ENCODE assay signal across 10 cellular contexts in the genomic region with DNA sequence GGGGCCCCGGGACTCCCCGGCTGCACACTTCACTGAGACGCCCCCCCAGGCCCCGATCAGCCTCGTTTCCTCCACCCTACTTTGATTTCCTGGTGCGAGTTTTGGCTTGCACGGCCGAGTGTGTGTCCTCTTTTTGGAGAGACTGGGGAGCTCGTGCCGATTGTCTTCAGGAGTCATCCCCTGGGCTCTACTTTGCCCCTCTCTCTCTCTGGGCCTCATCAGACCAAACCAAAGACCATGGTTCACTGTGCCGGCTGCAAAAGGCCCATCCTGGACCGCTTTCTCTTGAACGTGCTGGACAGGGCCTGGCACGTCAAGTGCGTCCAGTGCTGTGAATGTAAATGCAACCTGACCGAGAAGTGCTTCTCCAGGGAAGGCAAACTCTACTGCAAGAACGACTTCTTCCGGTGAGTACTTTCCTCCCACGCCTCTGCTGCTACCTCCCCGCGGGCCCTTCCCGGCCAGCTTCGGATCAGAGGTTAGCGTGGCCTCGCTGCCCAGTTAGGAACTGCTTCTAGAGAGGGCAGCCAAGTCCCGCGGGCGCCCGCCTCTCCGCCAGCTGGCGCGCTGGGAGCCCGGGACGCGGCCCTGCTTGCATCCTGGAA. TPM values are rescaled to one million over a fixed set of nuclear protein-coding genes. Genes with fewer than 3 reads are reported as not detected.
A peak's percentile ranks its signal among the peaks of the same experiment; 100 is the strongest.
DNase-seq lines count a peak whose midpoint lies in the region; ATAC-seq and TF ChIP-seq lines count a peak whose summit lies in the region.
"Had no signal": no experiment of that assay in that cellular context is flagged by ENCODE, and none has a peak within 500 bp of the region (broad histone marks: within the 10 kb centered on the region; RNA-seq: fewer than 3 reads in every experiment).

No MANE protein-coding gene starts in this region.

- H3K9me3 Mint-ChIP-seq in activated T-cell treated with anti-CD3 and anti-CD28 coated beads, Interleukin-2, amount 50 U/mL, for 4 hours = no peaks in the 10 kb centered on the region
- no peaks in the 10 kb centered on the region for H3K9me3 Mint-ChIP-seq in WTC11
- no peaks in the 10 kb centered on the region for H3K9me3 Mint-ChIP-seq in stimulated activated memory B cell treated with anti-CD40 and anti-IgM and Interleukin-4, amounts not matched to agents 10 μg/mL and 1 μg/mL and 100 μg/mL, for 72 hours

- CTCF ChIA-PET in WTC11 (lab: Charles Lee) = interaction anchor here (0.8 to 2.4 kb wide), 14 partner anchors 9 to 337 kb away, joined by 3 to 12 read pairs (median 3); a partner anchor contains a TSS

- peak in 1 of 2 donors; percentile 10 for ATAC-seq in activated T-cell treated with anti-CD3 and anti-CD28 coated beads, Interleukin-2, amount 50 U/mL, for 4 hours
- ATAC-seq in WTC11 (no peak), left ventricle myocardium superior (peak; percentile 19), HG03378 (IDR thresholded peaks at IDR 0.05; ENCODE audit: unreplicated experiment) (no peak)
- ATAC-seq in stimulated activated memory B cell treated with anti-CD40 and anti-IgM and Interleukin-4, amounts not matched to agents 10 μg/mL and 1 μg/mL and 100 μg/mL, for 72 hours = no peak

- no peak overlapping the region for H3K27ac Mint-ChIP-seq in WTC11
- peak overlapping the region; percentile 35 for H3K27ac Mint-ChIP-seq in stimulated activated memory B cell treated with anti-CD40 and anti-IgM and Interleukin-4, amounts not matched to agents 10 μg/mL and 1 μg/mL and 100 μg/mL, for 72 hours

- H3K4me3 Mint-ChIP-seq in activated T-cell treated with anti-CD3 and anti-CD28 coated beads, Interleukin-2, amount 50 U/mL, for 4 hours = peak overlapping the region; percentile 70
- H3K4me3 Mint-ChIP-seq in WTC11 = peak overlapping the region; percentile 78
- H3K4me3 Mint-ChIP-seq in stimulated activated memory B cell treated with anti-CD40 and anti-IgM and Interleukin-4, amounts not matched to agents 10 μg/mL and 1 μg/mL and 100 μg/mL, for 72 hours = peak overlapping the region; percentile 68

- POLR2A ChIA-PET in WTC11 (lab: Charles Lee) = interaction anchor here (2.0 kb wide), 1 partner anchor 11 kb away, joined by 7 read pairs; a partner anchor contains a TSS

- H3K36me3 Mint-ChIP-seq in activated T-cell treated with anti-CD3 and anti-CD28 coated beads, Interleukin-2, amount 50 U/mL, for 4 hours (ENCODE audit: insufficient read depth) = no peaks in the 10 kb centered on the region
- no peaks in the 10 kb centered on the region for H3K36me3 Mint-ChIP-seq in WTC11
- H3K36me3 Mint-ChIP-seq in stimulated activated memory B cell treated with anti-CD40 and anti-IgM and Interleukin-4, amounts not matched to agents 10 μg/mL and 1 μg/mL and 100 μg/mL, for 72 hours = no peaks in the 10 kb centered on the region

- peaks cover 82% of the 10 kb centered on the region for H3K27me3 Mint-ChIP-seq in activated T-cell treated with anti-CD3 and anti-CD28 coated beads, Interleukin-2, amount 50 U/mL, for 4 hours (ENCODE audit: low read depth)
- peaks cover 99% of the 10 kb centered on the region for H3K27me3 Mint-ChIP-seq in WTC11 (ENCODE audit: low read depth)
- H3K27me3 Mint-ChIP-seq in stimulated activated memory B cell treated with anti-CD40 and anti-IgM and Interleukin-4, amounts not matched to agents 10 μg/mL and 1 μg/mL and 100 μg/mL, for 72 hours = peaks cover 88% of the 10 kb centered on the region

- intact Hi-C loops in left ventricle myocardium superior (cut with micrococcal nuclease) = no loop called here

- H3K4me1 Mint-ChIP-seq in activated T-cell treated with anti-CD3 and anti-CD28 coated beads, Interleukin-2, amount 50 U/mL, for 4 hours (ENCODE audit: low read depth) = peaks cover 55% of the 10 kb centered on the region
- peaks cover 68% of the 10 kb centered on the region for H3K4me1 Mint-ChIP-seq in WTC11
- peaks cover 47% of the 10 kb centered on the region for H3K4me1 Mint-ChIP-seq in stimulated activated memory B cell treated with anti-CD40 and anti-IgM and Interleukin-4, amounts not matched to agents 10 μg/mL and 1 μg/mL and 100 μg/mL, for 72 hours

- no peak for DNase-seq in activated T-cell treated with anti-CD3 and anti-CD28 coated beads, Interleukin-2, amount 50 U/mL, for 4 hours
- DNase-seq in activated T-cell treated with anti-CD3 and anti-CD28 coated beads, Interleukin-2, amount 50 U/mL, for 1 hour = no peak
- DNase-seq in WTC11 (ENCODE audit: low spot score) = peak; percentile 50
- DNase-seq in left ventricle myocardium superior = no peak
- DNase-seq in globus pallidus (ENCODE audit: low spot score) = no peak
- DNase-seq in SIG-M5 treated with dmso at 0.1 percent for 504 hours (lab: John Stamatoyannopoulos, UW; ENCODE audit: unreplicated experiment) = no peak
- DNase-seq: stimulated activated CD4-positive, alpha-beta T cell treated with anti-CD3 and anti-CD28 coated beads, Interleukin-4, amount 100 ng/mL, for 24 hours had no signal

- TF ChIP-seq CTCF in WTC11 (IDR thresholded peaks at IDR 0.05) = no peak

TF ChIP-seq in WTC11, 78 proteins besides CTCF, POLR2A, EP300 and RAD21 (continues in another document):
- TF ChIP-seq SMAD3 (CRISPR knock-in tag; IDR thresholded peaks at IDR 0.05; ENCODE audit: borderline replicate concordance) (no peak), HMGA2 (CRISPR knock-in tag; IDR thresholded peaks at IDR 0.05) (no peak), PRRX2 (CRISPR knock-in tag; IDR thresholded peaks at IDR 0.05) (no peak)
- TF ChIP-seq, protein P1, sequence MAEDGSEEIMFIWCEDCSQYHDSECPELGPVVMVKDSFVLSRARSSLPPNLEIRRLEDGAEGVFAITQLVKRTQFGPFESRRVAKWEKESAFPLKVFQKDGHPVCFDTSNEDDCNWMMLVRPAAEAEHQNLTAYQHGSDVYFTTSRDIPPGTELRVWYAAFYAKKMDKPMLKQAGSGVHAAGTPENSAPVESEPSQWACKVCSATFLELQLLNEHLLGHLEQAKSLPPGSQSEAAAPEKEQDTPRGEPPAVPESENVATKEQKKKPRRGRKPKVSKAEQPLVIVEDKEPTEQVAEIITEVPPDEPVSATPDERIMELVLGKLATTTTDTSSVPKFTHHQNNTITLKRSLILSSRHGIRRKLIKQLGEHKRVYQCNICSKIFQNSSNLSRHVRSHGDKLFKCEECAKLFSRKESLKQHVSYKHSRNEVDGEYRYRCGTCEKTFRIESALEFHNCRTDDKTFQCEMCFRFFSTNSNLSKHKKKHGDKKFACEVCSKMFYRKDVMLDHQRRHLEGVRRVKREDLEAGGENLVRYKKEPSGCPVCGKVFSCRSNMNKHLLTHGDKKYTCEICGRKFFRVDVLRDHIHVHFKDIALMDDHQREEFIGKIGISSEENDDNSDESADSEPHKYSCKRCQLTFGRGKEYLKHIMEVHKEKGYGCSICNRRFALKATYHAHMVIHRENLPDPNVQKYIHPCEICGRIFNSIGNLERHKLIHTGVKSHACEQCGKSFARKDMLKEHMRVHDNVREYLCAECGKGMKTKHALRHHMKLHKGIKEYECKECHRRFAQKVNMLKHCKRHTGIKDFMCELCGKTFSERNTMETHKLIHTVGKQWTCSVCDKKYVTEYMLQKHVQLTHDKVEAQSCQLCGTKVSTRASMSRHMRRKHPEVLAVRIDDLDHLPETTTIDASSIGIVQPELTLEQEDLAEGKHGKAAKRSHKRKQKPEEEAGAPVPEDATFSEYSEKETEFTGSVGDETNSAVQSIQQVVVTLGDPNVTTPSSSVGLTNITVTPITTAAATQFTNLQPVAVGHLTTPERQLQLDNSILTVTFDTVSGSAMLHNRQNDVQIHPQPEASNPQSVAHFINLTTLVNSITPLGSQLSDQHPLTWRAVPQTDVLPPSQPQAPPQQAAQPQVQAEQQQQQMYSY (CRISPR knock-in tag; IDR thresholded peaks at IDR 0.05) = no peak
- TF ChIP-seq, protein P2, sequence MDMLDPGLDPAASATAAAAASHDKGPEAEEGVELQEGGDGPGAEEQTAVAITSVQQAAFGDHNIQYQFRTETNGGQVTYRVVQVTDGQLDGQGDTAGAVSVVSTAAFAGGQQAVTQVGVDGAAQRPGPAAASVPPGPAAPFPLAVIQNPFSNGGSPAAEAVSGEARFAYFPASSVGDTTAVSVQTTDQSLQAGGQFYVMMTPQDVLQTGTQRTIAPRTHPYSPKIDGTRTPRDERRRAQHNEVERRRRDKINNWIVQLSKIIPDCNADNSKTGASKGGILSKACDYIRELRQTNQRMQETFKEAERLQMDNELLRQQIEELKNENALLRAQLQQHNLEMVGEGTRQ (CRISPR knock-in tag; IDR thresholded peaks at IDR 0.05) = no peak
- TF ChIP-seq, protein P3, sequence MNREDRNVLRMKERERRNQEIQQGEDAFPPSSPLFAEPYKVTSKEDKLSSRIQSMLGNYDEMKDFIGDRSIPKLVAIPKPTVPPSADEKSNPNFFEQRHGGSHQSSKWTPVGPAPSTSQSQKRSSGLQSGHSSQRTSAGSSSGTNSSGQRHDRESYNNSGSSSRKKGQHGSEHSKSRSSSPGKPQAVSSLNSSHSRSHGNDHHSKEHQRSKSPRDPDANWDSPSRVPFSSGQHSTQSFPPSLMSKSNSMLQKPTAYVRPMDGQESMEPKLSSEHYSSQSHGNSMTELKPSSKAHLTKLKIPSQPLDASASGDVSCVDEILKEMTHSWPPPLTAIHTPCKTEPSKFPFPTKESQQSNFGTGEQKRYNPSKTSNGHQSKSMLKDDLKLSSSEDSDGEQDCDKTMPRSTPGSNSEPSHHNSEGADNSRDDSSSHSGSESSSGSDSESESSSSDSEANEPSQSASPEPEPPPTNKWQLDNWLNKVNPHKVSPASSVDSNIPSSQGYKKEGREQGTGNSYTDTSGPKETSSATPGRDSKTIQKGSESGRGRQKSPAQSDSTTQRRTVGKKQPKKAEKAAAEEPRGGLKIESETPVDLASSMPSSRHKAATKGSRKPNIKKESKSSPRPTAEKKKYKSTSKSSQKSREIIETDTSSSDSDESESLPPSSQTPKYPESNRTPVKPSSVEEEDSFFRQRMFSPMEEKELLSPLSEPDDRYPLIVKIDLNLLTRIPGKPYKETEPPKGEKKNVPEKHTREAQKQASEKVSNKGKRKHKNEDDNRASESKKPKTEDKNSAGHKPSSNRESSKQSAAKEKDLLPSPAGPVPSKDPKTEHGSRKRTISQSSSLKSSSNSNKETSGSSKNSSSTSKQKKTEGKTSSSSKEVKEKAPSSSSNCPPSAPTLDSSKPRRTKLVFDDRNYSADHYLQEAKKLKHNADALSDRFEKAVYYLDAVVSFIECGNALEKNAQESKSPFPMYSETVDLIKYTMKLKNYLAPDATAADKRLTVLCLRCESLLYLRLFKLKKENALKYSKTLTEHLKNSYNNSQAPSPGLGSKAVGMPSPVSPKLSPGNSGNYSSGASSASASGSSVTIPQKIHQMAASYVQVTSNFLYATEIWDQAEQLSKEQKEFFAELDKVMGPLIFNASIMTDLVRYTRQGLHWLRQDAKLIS (CRISPR knock-in tag; IDR thresholded peaks at IDR 0.05; ENCODE audit: borderline replicate concordance) = no peak

RNA-seq across cellular contexts. Expression of a gene that starts 0.8 kb away (rescaled TPM):
- total RNA-seq in activated T-cell treated with anti-CD3 and anti-CD28 coated beads, Interleukin-2, amount 50 U/mL, for 4 hours = not detected
- total RNA-seq in WTC11 (2021) = 0.61 to 1.3 TPM (median 1.2 TPM) in 3 replicates
- not detected for total RNA-seq in left ventricle myocardium superior
- total RNA-seq: fibroblast of villous mesenchyme had no signal

RNA-seq across cellular contexts. Expression of a gene that starts 10.7 kb away (rescaled TPM):
- total RNA-seq in activated T-cell treated with anti-CD3 and anti-CD28 coated beads, Interleukin-2, amount 50 U/mL, for 4 hours = 100 to 1,000 TPM; 159 to 191 (median 177) TPM
- total RNA-seq in WTC11 (2021) (48.9 to 61.0 TPM (median 49.8 TPM) in 3 replicates), left ventricle myocardium superior (26.1 TPM)
